ENCODE assay signal across 19 cellular contexts in genomic region chr2:71876542-71877451, GRCh38.
"Had no signal": no experiment of that assay in that cellular context is flagged by ENCODE, and none has a peak within 500 bp of the region (broad histone marks: within the 10 kb centered on the region; RNA-seq: fewer than 3 reads in every experiment).

No MANE protein-coding gene starts in this region.

- DNase-seq: activated CD4-positive, alpha-beta memory T cell treated with anti-CD3 and anti-CD28 coated beads, Interleukin-2, amount 10 ng/mL, durations not matched to agents 7 days and 5 days; activated CD4-positive, alpha-beta T cell treated with anti-CD3 and anti-CD28 coated beads for 48 hours; activated CD4-positive, CD25-positive, alpha-beta regulatory T cell; activated CD8-positive, alpha-beta memory T cell treated with anti-CD3 and anti-CD28 coated beads, Interleukin-2, amount 10 ng/mL, durations not matched to agents 7 days and 5 days; activated naive CD4-positive, alpha-beta T cell; activated naive CD8-positive, alpha-beta T cell treated with anti-CD3 and anti-CD28 coated beads, Interleukin-2, amount 10 ng/mL, durations not matched to agents 7 days and 5 days; caudate nucleus; erythroblast; foreskin keratinocyte; glutamatergic neuron; hypothalamus; kidney; midbrain; retina; stimulated activated CD4-positive, alpha-beta T cell treated with anti-CD3 and anti-CD28 coated beads, Interleukin-2, amount 100 ng/mL, for 24 hours; stimulated activated naive CD4-positive, alpha-beta T cell treated with Interleukin-2 at 50 U/mL for 16 hours; tibial artery had no signal

- ATAC-seq: activated CD8-positive, alpha-beta memory T cell treated with anti-CD3 and anti-CD28 coated beads, Interleukin-2, amount 10 ng/mL, durations not matched to agents 7 days and 5 days; foreskin keratinocyte; left lobe of liver had no signal

- H3K27ac ChIP-seq: coronary artery, foreskin keratinocyte, tibial artery had no signal
